ENCODE assay signal across 8 cellular contexts in the genomic region with DNA sequence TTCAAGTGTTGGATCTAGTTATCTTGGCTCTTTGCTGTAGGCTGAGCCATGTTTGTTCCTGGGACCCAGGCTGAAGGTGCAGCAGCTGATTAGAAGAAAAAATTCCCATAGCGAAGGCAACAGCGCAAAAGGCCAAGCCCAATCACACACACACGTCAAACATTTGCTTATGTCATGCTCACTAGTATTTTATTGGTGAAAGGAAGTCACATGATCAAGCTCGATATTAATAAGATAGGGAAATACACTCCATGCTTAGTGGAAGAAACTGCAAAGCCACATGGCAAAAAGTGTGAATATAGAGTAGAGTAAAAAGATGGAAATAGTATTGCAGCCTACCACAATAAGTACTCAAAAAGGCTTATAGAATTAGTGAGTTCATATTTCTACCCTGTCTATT.
"Had no signal": no experiment of that assay in that cellular context is flagged by ENCODE, and none has a peak within 500 bp of the region (broad histone marks: within the 10 kb centered on the region; RNA-seq: fewer than 3 reads in every experiment).

No MANE protein-coding gene starts in this region.

- ATAC-seq: GM12878 had no signal

- FAIRE-seq: G401.6, GM12878, GM12891, GM12892, GM18507, GM19239 had no signal

- H3K4me3 ChIP-seq: GM12878 had no signal

- DNase-seq: GDM1, GF-D8 had no signal
